Comparison of ENCODE assay signal across 17 cellular contexts in the genomic region with DNA sequence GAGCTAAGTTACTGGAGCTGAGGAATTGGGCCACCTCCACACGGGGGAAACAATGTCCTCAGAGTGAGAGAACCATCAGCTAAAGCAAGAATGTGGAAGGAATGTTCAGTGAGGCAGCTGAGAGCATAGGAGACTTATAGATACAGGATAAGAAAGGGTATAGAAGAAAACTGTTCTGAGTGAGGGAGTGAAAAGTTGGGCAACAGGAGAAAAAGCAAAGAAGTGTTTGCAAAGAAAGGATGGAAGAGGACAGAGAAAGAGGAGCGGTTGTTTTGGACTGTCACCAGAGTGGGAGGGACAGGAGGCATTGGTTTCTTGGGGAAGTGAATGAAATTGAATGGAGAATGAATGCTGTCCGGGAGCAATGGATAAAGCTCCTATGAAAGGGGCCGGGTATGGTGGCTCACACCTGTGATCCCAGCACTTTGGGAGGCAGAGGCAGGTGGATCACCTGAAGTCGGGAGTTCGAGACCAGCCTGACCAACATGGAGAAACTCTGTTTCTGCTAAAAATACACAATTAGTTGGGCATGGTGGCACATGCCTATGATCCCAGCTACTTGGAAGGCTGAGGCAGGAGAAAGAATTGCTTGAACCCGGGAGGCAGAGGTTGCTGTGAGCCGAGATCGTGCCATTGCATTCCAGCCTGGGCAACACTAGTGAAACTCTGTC.
DNase-seq lines count a peak whose midpoint lies in the region; ATAC-seq, FAIRE-seq and TF ChIP-seq lines count a peak whose summit lies in the region.
"Had no signal": no experiment of that assay in that cellular context is flagged by ENCODE, and none has a peak within 500 bp of the region (broad histone marks: within the 10 kb centered on the region; RNA-seq: fewer than 3 reads in every experiment).

No MANE protein-coding gene starts in this region.

- no peak for FAIRE-seq in K562 (lab: Jason Lieb, UNC)
- FAIRE-seq: G401.6, GM12892, H54 had no signal

- TF ChIP-seq RAD21 in IMR-90 (IDR thresholded peaks at IDR 0.05; ENCODE audit: low read length) (no peak), K562 (CRISPR knock-in tag; conservative IDR thresholded peaks at IDR 0.05 in 1 of 2, IDR thresholded peaks at IDR 0.05 in 1 of 2) (no peak)

- no peak for TF ChIP-seq EP300 in K562 (IDR thresholded peaks at IDR 0.05; ENCODE audit: low read length)

- TF ChIP-seq POLR2A in IMR-90 (IDR thresholded peaks at IDR 0.05; ENCODE audit: low read depth, low read length) (no peak), K562 (conservative IDR thresholded peaks at IDR 0.05) (no peak)

- H4K8ac ChIP-seq in IMR-90 (ENCODE audit: low read depth in 2 of 2, low read length in 2 of 2), result peak overlapping the region in 1 of 2 experiments; percentile 30; a peak in 1 of 4 replicates

- no peak for TF ChIP-seq CTCF in IMR-90 (conservative IDR thresholded peaks at IDR 0.05; ENCODE audit: low read depth, low read length)
- no peak for TF ChIP-seq CTCF in K562 (IDR thresholded peaks at IDR 0.05 in 2 of 3, conservative IDR thresholded peaks at IDR 0.05 in 1 of 3; ENCODE audit: insufficient read depth in 2 of 3, low read depth in 1 of 3, low read length in 3 of 3)
- no peak for TF ChIP-seq CTCF in hepatocyte (IDR thresholded peaks at IDR 0.05; ENCODE audit: poor library complexity)

- H3K4ac ChIP-seq in IMR-90 (ENCODE audit: low read depth, low read length), result peak overlapping the region; percentile 42

- H3K27me3 Mint-ChIP-seq in naive thymus-derived CD4-positive, alpha-beta T cell, result peaks cover 3 to 17% (median 8%) of the 10 kb centered on the region in 5 donors

- H2AFZ ChIP-seq in IMR-90 (replicated peaks; ENCODE audit: low read length, poor library complexity) (no peak overlapping the region), K562 (ENCODE audit: low read depth, low read length) (peak overlapping the region; percentile 67), hepatocyte (no peak overlapping the region)

- H3K23ac ChIP-seq in IMR-90 (ENCODE audit: low read depth, low read length), result no peak overlapping the region

- H3K79me2 ChIP-seq in K562 (ENCODE audit: control insufficient read depth, insufficient read depth, low read length), result peaks cover 53% of the 10 kb centered on the region
- no peaks in the 10 kb centered on the region for H3K79me2 ChIP-seq in hepatocyte

- dilution Hi-C loops in IMR-90 (cut with HindIII; ENCODE audit: low sequenced_read_pairs, unreplicated experiment), result no loop called here

- H3K9me3 Mint-ChIP-seq in naive thymus-derived CD4-positive, alpha-beta T cell, result peaks cover 0 to 2% (median 0%) of the 10 kb centered on the region in 11 donors
- H3K9me3 Mint-ChIP-seq: CD4-positive, alpha-beta memory T cell; HFFc6 had no signal

- intact Hi-C loops in IMR-90 (cut with micrococcal nuclease) (no loop called here), K562 (cut with micrococcal nuclease) (no loop called here)
- intact Hi-C loops in naive thymus-derived CD4-positive, alpha-beta T cell (cut with micrococcal nuclease), result no loop called here

- no peaks in the 10 kb centered on the region for H3K27me3 ChIP-seq in IMR-90 (ENCODE audit: control insufficient read depth, insufficient read depth, low read length)
- no peaks in the 10 kb centered on the region for H3K27me3 ChIP-seq in K562 (ENCODE audit: control insufficient read depth in 2 of 2, insufficient read depth in 2 of 2, low read length in 2 of 2)
- no peaks in the 10 kb centered on the region for H3K27me3 ChIP-seq in naive thymus-derived CD4-positive, alpha-beta T cell (ENCODE audit: control insufficient read depth in 2 of 2, insufficient read depth in 2 of 2, low read length in 2 of 2)
- H3K27me3 ChIP-seq in hepatocyte, result no peaks in the 10 kb centered on the region

- H3K36me3 ChIP-seq in IMR-90 (ENCODE audit: control insufficient read depth, insufficient read depth, low read length), result no peaks in the 10 kb centered on the region
- no peaks in the 10 kb centered on the region for H3K36me3 ChIP-seq in K562 (ENCODE audit: control insufficient read depth, insufficient read depth, low read length)
- H3K36me3 ChIP-seq in naive thymus-derived CD4-positive, alpha-beta T cell (ENCODE audit: control insufficient read depth in 2 of 3, insufficient read depth in 3 of 3, low read length in 3 of 3), result no peaks in the 10 kb centered on the region
- no peaks in the 10 kb centered on the region for H3K36me3 ChIP-seq in hepatocyte (replicated peaks; ENCODE audit: insufficient read depth, low read depth)
- H3K36me3 ChIP-seq: HAP-1 had no signal

- in situ Hi-C loops in IMR-90 (cut with MboI; ENCODE audit: low sequenced_read_pairs) (no loop called here), K562 (cut with MboI) (loop anchor here (25.0 kb wide), 1 partner anchor 317 kb away; a partner anchor contains a TSS)

- no peak overlapping the region for H2AK9ac ChIP-seq in IMR-90 (replicated peaks; ENCODE audit: low read depth, low read length, poor library complexity)

- H3K79me1 ChIP-seq in IMR-90 (ENCODE audit: low read depth in 1 of 2, low read length in 2 of 2), result peaks cover 0 to 4% of the 10 kb centered on the region in 2 experiments; a peak in 1 of 4 replicates

- H3K14ac ChIP-seq in IMR-90 (replicated peaks; ENCODE audit: low read depth, low read length), result 0 out of 2 replicates have a peak overlapping the region, but pooled peaks have one; percentile 59

- no peak overlapping the region for H3K27ac ChIP-seq in IMR-90 (ENCODE audit: insufficient read depth, low read length)
- peak overlapping the region; percentile 65 for H3K27ac ChIP-seq in K562 (ENCODE audit: extremely low read depth, low read depth, low read length)
- H3K27ac ChIP-seq in naive thymus-derived CD4-positive, alpha-beta T cell (ENCODE audit: low read depth, low read length), result peak overlapping the region; percentile 18
- no peak overlapping the region for H3K27ac ChIP-seq in hepatocyte

- ATAC-seq in IMR-90 (ENCODE audit: low read depth) (no peak), K562 (no peak)
- no peak for ATAC-seq in naive thymus-derived CD4-positive, alpha-beta T cell

- no peak overlapping the region for H3K4me2 ChIP-seq in IMR-90 (ENCODE audit: low read depth, low read length)
- H3K4me2 ChIP-seq in K562 (ENCODE audit: insufficient read depth, low read length), result peak overlapping the region; percentile 84
- H3K4me2 ChIP-seq in hepatocyte, result no peak overlapping the region

- H3K9me3 ChIP-seq in IMR-90 (ENCODE audit: control insufficient read depth, insufficient read depth, low read length), result no peaks in the 10 kb centered on the region
- H3K9me3 ChIP-seq in K562 (replicated peaks; ENCODE audit: control insufficient read depth, insufficient read depth, low read depth, low read length), result no peaks in the 10 kb centered on the region
- H3K9me3 ChIP-seq in naive thymus-derived CD4-positive, alpha-beta T cell (ENCODE audit: control insufficient read depth in 2 of 3, low read length in 3 of 3), result no peaks in the 10 kb centered on the region
- no peaks in the 10 kb centered on the region for H3K9me3 ChIP-seq in hepatocyte (ENCODE audit: low read depth)
- H3K9me3 ChIP-seq: Caco-2, HAP-1 had no signal

- H3K9me1 ChIP-seq in IMR-90 (ENCODE audit: insufficient read depth, low read length) (peaks cover 13% of the 10 kb centered on the region), K562 (ENCODE audit: control insufficient read depth, insufficient read depth, low read length) (no peaks in the 10 kb centered on the region)

- peak overlapping the region; percentile 50 for H4K5ac ChIP-seq in IMR-90 (ENCODE audit: low read depth, low read length)

- H3K36me3 Mint-ChIP-seq in naive thymus-derived CD4-positive, alpha-beta T cell, result peaks cover 0 to 1% (median 0%) of the 10 kb centered on the region in 5 donors
- H3K36me3 Mint-ChIP-seq: CD4-positive, alpha-beta memory T cell had no signal

- peak overlapping the region; percentile 86 for H2AK5ac ChIP-seq in IMR-90 (ENCODE audit: low read depth, low read length)

- H3K27ac Mint-ChIP-seq in naive thymus-derived CD4-positive, alpha-beta T cell, result no peak overlapping the region
- H3K27ac Mint-ChIP-seq: CD4-positive, alpha-beta memory T cell; HFFc6 had no signal

- CTCF ChIA-PET in IMR-90 (lab: Yijun Ruan, JAX) (interaction anchor here (0.6 to 1.5 kb wide), 3 partner anchors 9 to 132 kb away, joined by 3 to 6 read pairs (median 6); no protein-coding TSS in a partner anchor), K562 (lab: Yijun Ruan, JAX; ENCODE audit: low intra/inter-chr PET ratio) (no interaction called here)
- CTCF ChIA-PET in naive thymus-derived CD4-positive, alpha-beta T cell (lab: Charles Lee), result no interaction called here

- peaks cover 0 to 9% (median 0%) of the 10 kb centered on the region in 7 donors for H3K4me1 Mint-ChIP-seq in naive thymus-derived CD4-positive, alpha-beta T cell
- H3K4me1 Mint-ChIP-seq: CD4-positive, alpha-beta memory T cell had no signal

- no peak overlapping the region for H3K56ac ChIP-seq in IMR-90 (ENCODE audit: extremely low read depth, insufficient read depth, low read length)

- H2BK20ac ChIP-seq in IMR-90 (ENCODE audit: low read depth, low read length), result peak overlapping the region; percentile 90

- H3K4me3 Mint-ChIP-seq in naive thymus-derived CD4-positive, alpha-beta T cell, result no peak overlapping the region
- H3K4me3 Mint-ChIP-seq: CD4-positive, alpha-beta memory T cell; HFFc6 had no signal

- H3K4me1 ChIP-seq in IMR-90 (ENCODE audit: control insufficient read depth, insufficient read depth, low read length), result peaks cover 12% of the 10 kb centered on the region
- peaks cover 27 to 88% of the 10 kb centered on the region in 2 experiments for H3K4me1 ChIP-seq in K562 (replicated peaks in 1 of 2; ENCODE audit: control insufficient read depth in 2 of 2, insufficient read depth in 2 of 2, low read length in 2 of 2)
- no peaks in the 10 kb centered on the region for H3K4me1 ChIP-seq in naive thymus-derived CD4-positive, alpha-beta T cell (ENCODE audit: control insufficient read depth in 2 of 2, insufficient read depth in 2 of 2, low read length in 2 of 2)
- H3K4me1 ChIP-seq in hepatocyte (ENCODE audit: insufficient read depth), result no peaks in the 10 kb centered on the region
- H3K4me1 ChIP-seq: Caco-2, HAP-1 had no signal

- H3K18ac ChIP-seq in IMR-90 (ENCODE audit: low read depth, low read length), result 0 out of 2 replicates have a peak overlapping the region, but pooled peaks have one; percentile 17

- no peaks in the 10 kb centered on the region for H4K20me1 ChIP-seq in IMR-90 (ENCODE audit: insufficient read depth, low read length)
- H4K20me1 ChIP-seq in K562 (replicated peaks; ENCODE audit: control insufficient read depth, insufficient read depth, low read length), result no peaks in the 10 kb centered on the region
- H4K20me1 ChIP-seq in hepatocyte (ENCODE audit: insufficient read depth, poor library complexity, severe bottlenecking), result no peaks in the 10 kb centered on the region

- 84% methylated on average over 5 of the region's 9 CpGs; no CpG with 5 or more reads in 1 of the 2 experiments for WGBS in IMR-90 (ENCODE audit: extremely low coverage in 2 of 2, insufficient read length in 1 of 2), 2 experiments
- 11% methylated on average over 9 of the region's 9 CpGs for WGBS in K562 (ENCODE audit: insufficient coverage, low coverage, missing lambda C conversion rate)
- WGBS in hepatocyte (ENCODE audit: low lambda C conversion rate, missing lambda C conversion rate), result 88% methylated on average over 9 of the region's 9 CpGs

- H2BK5ac ChIP-seq in IMR-90 (ENCODE audit: low read depth, low read length, poor library complexity, severe bottlenecking), result no peak overlapping the region

- no peaks in the 10 kb centered on the region for H3K9me2 ChIP-seq in hepatocyte (replicated peaks; ENCODE audit: insufficient read depth)

- no TSS peak for BruUV-seq in IMR-90 (replicated peaks; lab: Mats Ljungman, UMichigan)
- no TSS peak for BruUV-seq in K562 (replicated peaks; lab: Mats Ljungman, UMichigan)

- H2BK120ac ChIP-seq in IMR-90 (ENCODE audit: low read depth, low read length), result peak overlapping the region; percentile 87

- H3K9ac ChIP-seq in IMR-90 (ENCODE audit: low read depth, low read length), result no peak overlapping the region
- peak overlapping the region; percentile 65 to 75; a peak in 3 of 4 replicates for H3K9ac ChIP-seq in K562 (ENCODE audit: insufficient read depth in 1 of 2, low read depth in 2 of 2, low read length in 2 of 2)

- H3K4me3 ChIP-seq in IMR-90 (ENCODE audit: insufficient read depth, low read depth, low read length) (no peak overlapping the region), K562 (peak overlapping the region; percentile 36), hepatocyte (no peak overlapping the region)
- H3K4me3 ChIP-seq in naive thymus-derived CD4-positive, alpha-beta T cell (ENCODE audit: low read length), result no peak overlapping the region
- H3K4me3 ChIP-seq: HAP-1 had no signal

- peak overlapping the region; percentile 91; the same call in 2 of the 3 replicates for H2BK15ac ChIP-seq in IMR-90 (ENCODE audit: low read depth, low read length)

- peak overlapping the region; percentile 26; the same call in 1 of the 2 replicates for H4K91ac ChIP-seq in IMR-90 (ENCODE audit: insufficient read depth, low read depth, low read length)

- DNase-seq in IMR-90, result no peak
- no peak for DNase-seq in K562 (ENCODE audit: extremely low read depth in 1 of 4, low spot score in 3 of 4)
- no peak for DNase-seq in naive thymus-derived CD4-positive, alpha-beta T cell
- DNase-seq in hepatocyte (ENCODE audit: low spot score), result no peak
- DNase-seq in stimulated activated CD4-positive, alpha-beta T cell treated with anti-CD3 and anti-CD28 coated beads, Interleukin-4, amount 100 ng/mL, for 1 hour, result no peak
- no peak for DNase-seq in NCI-H526 (lab: John Stamatoyannopoulos, UW)
- DNase-seq: C1 segment of cervical spinal cord; Caco-2; CD4-positive, alpha-beta memory T cell; DMS153; DND-41; GOT3; HFFc6 had no signal

- POLR2A ChIA-PET in IMR-90 (lab: Charles Lee; ENCODE audit: unreplicated experiment) (no interaction called here), K562 (lab: Yijun Ruan, JAX) (interaction anchor here (0.5 to 4.4 kb wide), 13 partner anchors 9 to 328 kb away, joined by 3 to 12 read pairs (median 5); no protein-coding TSS in a partner anchor)
- POLR2A ChIA-PET in naive thymus-derived CD4-positive, alpha-beta T cell (lab: Charles Lee), result no interaction called here

Comparison
In these comparisons a context has a peak if more than half of its experiments do, and no peak if none do; other contexts are left out.
1. H3K27ac ChIP-seq: peak in K562 (single experiment) and naive thymus-derived CD4-positive, alpha-beta T cell (single experiment); none in IMR-90 (single experiment) and hepatocyte (single experiment).